ENCODE assay signal across 8 cellular contexts in the genomic region with DNA sequence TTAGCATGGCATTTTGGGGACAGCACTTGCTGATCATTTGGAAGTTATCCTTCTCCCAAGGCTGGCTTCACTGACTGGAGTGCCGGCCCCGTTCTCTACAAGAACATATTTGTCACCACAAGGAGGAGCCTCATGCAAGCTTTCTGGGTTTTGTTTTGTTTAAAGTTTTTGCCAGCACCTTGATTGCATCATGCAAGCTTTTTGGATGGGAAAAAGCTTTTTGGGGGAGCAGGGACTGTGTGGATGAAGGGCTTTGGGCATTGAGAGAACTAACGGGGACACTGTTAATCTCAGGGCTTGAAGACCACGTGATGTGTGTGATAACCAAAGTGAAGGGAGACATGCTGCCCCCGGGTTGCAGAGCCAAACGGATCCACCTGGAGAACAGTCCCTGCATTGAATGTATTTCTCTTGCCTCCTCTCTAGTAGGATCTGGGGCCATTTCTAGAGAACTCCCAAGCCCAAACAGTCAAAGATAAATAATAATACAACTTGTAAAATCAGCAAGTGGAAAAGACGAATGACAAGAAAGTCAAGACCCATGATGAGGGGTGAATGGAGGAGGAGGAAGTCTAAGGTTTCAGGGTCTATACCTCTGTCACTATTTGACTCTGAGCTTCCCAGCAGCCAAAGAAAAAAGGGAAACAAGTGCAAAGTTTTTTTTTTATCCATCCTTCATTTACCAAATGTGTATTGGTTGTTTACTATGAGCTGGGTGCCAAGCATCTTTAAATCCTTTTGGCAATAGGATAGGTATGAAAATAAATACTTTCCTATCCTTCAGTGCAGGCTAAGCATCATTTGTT. TPM values are rescaled to one million over a fixed set of nuclear protein-coding genes. Genes with fewer than 3 reads are reported as not detected.
A peak's percentile ranks its signal among the peaks of the same experiment; 100 is the strongest.
DNase-seq lines count a peak whose midpoint lies in the region; ATAC-seq and TF ChIP-seq lines count a peak whose summit lies in the region.

No MANE protein-coding gene starts in this region.

- POLR2A ChIA-PET in SK-N-SH (lab: Yijun Ruan, JAX), result no interaction called here

- H3K27ac ChIP-seq in BLaER1 (peak overlapping the region; percentile 10; the same call in 1 of the 2 replicates), GM23338 (ENCODE audit: low read depth) (peak overlapping the region; percentile 32), SK-N-SH (ENCODE audit: low read depth in 2 of 2, low read length in 1 of 2) (no peak overlapping the region), transverse colon (no peak overlapping the region)

- H3K36me3 Mint-ChIP-seq in GM23338 (ENCODE audit: low read depth), result peaks cover 4% of the 10 kb centered on the region; the same call in 2 of the 3 replicates

- no peak overlapping the region for H3K9ac ChIP-seq in BLaER1
- no peak overlapping the region for H3K9ac ChIP-seq in SK-N-SH

- H4K20me1 ChIP-seq in BLaER1 (no peaks in the 10 kb centered on the region), GM23338 (replicated peaks; ENCODE audit: insufficient read depth) (no peaks in the 10 kb centered on the region), SK-N-SH (ENCODE audit: insufficient read depth) (no peaks in the 10 kb centered on the region)

- TF ChIP-seq POLR2A in transverse colon (IDR thresholded peaks at IDR 0.05), result no peak

- H3K79me2 ChIP-seq in GM23338 (replicated peaks; ENCODE audit: insufficient read depth), result no peaks in the 10 kb centered on the region
- H3K79me2 ChIP-seq in SK-N-SH (ENCODE audit: insufficient read depth), result no peaks in the 10 kb centered on the region

- intact Hi-C loops in transverse colon (cut with DNase I; ENCODE audit: low total_unique reads), result no loop called here

- peak overlapping the region; percentile 97 for H3K27ac Mint-ChIP-seq in GM23338

- TF ChIP-seq RAD21 in SK-N-SH (IDR thresholded peaks at IDR 0.05; ENCODE audit: low read length), result peak; percentile 72

- H3K27me3 Mint-ChIP-seq in GM23338 (ENCODE audit: insufficient read depth, low read depth, poor library complexity), result peaks cover 19% of the 10 kb centered on the region

- peaks cover 5% of the 10 kb centered on the region; the same call in 2 of the 3 replicates for H3K9me3 Mint-ChIP-seq in GM23338

- peak overlapping the region; percentile 5; the same call in 1 of the 2 replicates for H3K4me2 ChIP-seq in BLaER1
- H3K4me2 ChIP-seq in GM23338, result no peak overlapping the region
- no peak overlapping the region for H3K4me2 ChIP-seq in SK-N-SH

- CTCF ChIA-PET in SK-N-SH (lab: Yijun Ruan, JAX), result interaction anchor here (0.6 to 2.8 kb wide), 22 partner anchors 10 to 473 kb away, joined by 3 to 12 read pairs (median 3); partner anchors contain the start of genes PMM2 and TMEM186

- H3K4me1 Mint-ChIP-seq in GM23338, result peaks cover 43% of the 10 kb centered on the region

- no peak for TF ChIP-seq EP300 in SK-N-SH (IDR thresholded peaks at IDR 0.05; ENCODE audit: borderline replicate concordance in 1 of 2, low read depth in 1 of 2, low read length in 1 of 2)
- no peak for TF ChIP-seq EP300 in transverse colon (IDR thresholded peaks at IDR 0.05; ENCODE audit: low read depth)

- in situ Hi-C loops in transverse colon (cut with MboI; ENCODE audit: low pct_ligation_motif_present in 1 of 4, low pct_unique_long_range_greater_than_20kb in 1 of 4, low sequenced_read_pairs in 3 of 4), result loop anchor here (5.0 to 25.0 kb wide), 4 partner anchors 79 to 439 kb away; partner anchors contain the start of genes PMM2 (in 2 of the 4) and TMEM186 (in 2 of the 4)

- H3K9me3 ChIP-seq in BLaER1 (no peaks in the 10 kb centered on the region), SK-N-SH (no peaks in the 10 kb centered on the region), transverse colon (no peaks in the 10 kb centered on the region)

- ATAC-seq in GM23338, result peak; percentile 42
- ATAC-seq in GM21381 (IDR thresholded peaks at IDR 0.05; ENCODE audit: unreplicated experiment), result no peak

- peak; percentile 92 for DNase-seq in GM23338 (ENCODE audit: low spot score)
- peak; percentile 50 for DNase-seq in SK-N-SH
- peak; percentile 28 to 69 for DNase-seq in foreskin fibroblast
- DNase-seq in transverse colon, result no peak
- no peak for DNase-seq in midbrain (lab: John Stamatoyannopoulos, UW)
- DNase-seq in cerebellar nuclear complex (lab: John Stamatoyannopoulos, UW), result no peak

- H3K4me3 ChIP-seq in BLaER1 (no peak overlapping the region), GM23338 (no peak overlapping the region), SK-N-SH (ENCODE audit: low read depth in 2 of 2, low read length in 1 of 2) (no peak overlapping the region; a peak in 1 of 4 replicates), foreskin fibroblast (ENCODE audit: low read depth in 1 of 2, low read length in 2 of 2) (no peak overlapping the region), transverse colon (no peak overlapping the region)

- H3K36me3 ChIP-seq in BLaER1, result no peaks in the 10 kb centered on the region
- no peaks in the 10 kb centered on the region for H3K36me3 ChIP-seq in GM23338 (ENCODE audit: insufficient read depth)
- H3K36me3 ChIP-seq in SK-N-SH (replicated peaks in 1 of 2; ENCODE audit: control insufficient read depth in 1 of 2, insufficient read depth in 2 of 2, low read length in 1 of 2), result no peaks in the 10 kb centered on the region
- no peaks in the 10 kb centered on the region for H3K36me3 ChIP-seq in transverse colon

- 38% methylated on average over 7 of the region's 7 CpGs for WGBS in SK-N-SH (ENCODE audit: low lambda C conversion rate)
- WGBS in transverse colon (ENCODE audit: low coverage in 1 of 2), 2 donors, result 45% methylated on average over 3 to 7 of the region's 7 CpGs

- no peak overlapping the region; the same call in 2 of the 3 replicates for H3K4me3 Mint-ChIP-seq in GM23338

- H3K4me1 ChIP-seq in BLaER1 (peaks cover 61% of the 10 kb centered on the region), GM23338 (ENCODE audit: insufficient read depth) (peaks cover 28% of the 10 kb centered on the region), SK-N-SH (ENCODE audit: control insufficient read depth in 1 of 2, insufficient read depth in 2 of 2, low read depth in 1 of 2, low read length in 1 of 2) (peaks cover 0 to 15% of the 10 kb centered on the region in 2 experiments; a peak in 2 of 4 replicates), transverse colon (no peaks in the 10 kb centered on the region)

- peaks cover 4% of the 10 kb centered on the region for H3K9me2 ChIP-seq in GM23338 (ENCODE audit: insufficient read depth)
- H3K9me2 ChIP-seq in SK-N-SH, result no peaks in the 10 kb centered on the region

- no peaks in the 10 kb centered on the region for H3K27me3 ChIP-seq in BLaER1
- H3K27me3 ChIP-seq in GM23338 (ENCODE audit: insufficient read depth), result peaks cover 3% of the 10 kb centered on the region; the same call in 1 of the 2 replicates
- peaks cover 6% of the 10 kb centered on the region; the same call in 1 of the 2 replicates for H3K27me3 ChIP-seq in SK-N-SH (ENCODE audit: insufficient read depth)
- peaks cover 14% of the 10 kb centered on the region for H3K27me3 ChIP-seq in transverse colon

- H2AFZ ChIP-seq in GM23338 (peak overlapping the region; percentile 1), SK-N-SH (ENCODE audit: low read depth) (no peak overlapping the region)

- H3F3A ChIP-seq in GM23338 (replicated peaks; ENCODE audit: low read depth) (no peaks in the 10 kb centered on the region; the same call in 1 of the 2 replicates), SK-N-SH (replicated peaks; ENCODE audit: insufficient read depth) (no peaks in the 10 kb centered on the region)

- peak; percentile 79 to 80 for TF ChIP-seq CTCF in GM23338 (conservative IDR thresholded peaks at IDR 0.05; ENCODE audit: low read depth in 2 of 2)
- TF ChIP-seq CTCF in SK-N-SH (IDR thresholded peaks at IDR 0.05), result peak; percentile 57
- peak; percentile 57 for TF ChIP-seq CTCF in foreskin fibroblast (IDR thresholded peaks at IDR 0.05; ENCODE audit: low read depth, low read length)
- peak; percentile 20 to 39 (median 34) for TF ChIP-seq CTCF in transverse colon (IDR thresholded peaks at IDR 0.05)

TF ChIP-seq in GM23338, 12 proteins besides CTCF, POLR2A, EP300 and RAD21 (continues in another document):
- TF ChIP-seq JUNB (IDR thresholded peaks at IDR 0.05; ENCODE audit: unreplicated experiment), result no peak

TF ChIP-seq in SK-N-SH, 30 proteins besides CTCF, POLR2A, EP300 and RAD21 (continues in another document):
- TF ChIP-seq NRF1 (IDR thresholded peaks at IDR 0.05; ENCODE audit: low read depth, low read length), result no peak
- peak; percentile 39; the same call in 1 of the 2 replicates for TF ChIP-seq SMC3 (IDR thresholded peaks at IDR 0.05; ENCODE audit: low read depth, low read length)
- TF ChIP-seq, protein P1, sequence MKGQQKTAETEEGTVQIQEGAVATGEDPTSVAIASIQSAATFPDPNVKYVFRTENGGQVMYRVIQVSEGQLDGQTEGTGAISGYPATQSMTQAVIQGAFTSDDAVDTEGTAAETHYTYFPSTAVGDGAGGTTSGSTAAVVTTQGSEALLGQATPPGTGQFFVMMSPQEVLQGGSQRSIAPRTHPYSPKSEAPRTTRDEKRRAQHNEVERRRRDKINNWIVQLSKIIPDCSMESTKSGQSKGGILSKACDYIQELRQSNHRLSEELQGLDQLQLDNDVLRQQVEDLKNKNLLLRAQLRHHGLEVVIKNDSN (IDR thresholded peaks at IDR 0.05; ENCODE audit: borderline replicate concordance, low read depth), result peak; percentile 18; the same call in 1 of the 2 replicates
- TF ChIP-seq TAF1 (IDR thresholded peaks at IDR 0.05; ENCODE audit: borderline replicate concordance, low read depth, low read length), result no peak
- no peak for TF ChIP-seq RCOR1 (IDR thresholded peaks at IDR 0.05; ENCODE audit: low read length)
- no peak for TF ChIP-seq FOXJ3 (CRISPR knock-in tag; IDR thresholded peaks at IDR 0.05)

RNA-seq across cellular contexts. Expression of gene TMEM114, which starts 17.2 kb away (rescaled TPM):
- total RNA-seq in GM23338 (2014; rRNA removed; shearing (Covaris generic)), result 0.52 TPM in 1 of 2 replicates, not detected in the other
- polyA plus RNA-seq in GM23338 (2016; fragmentation: Nextera tagmentation; extraction: Ambion mirVana) (0.47 and 0.77 TPM in 2 replicates), SK-N-SH (2012; rRNA removed) (not detected in 2 replicates)
- polyA plus RNA-seq in SK-N-SH (2012; cell fraction: cytosol; rRNA removed), result not detected in 2 replicates
- not detected in 2 replicates for polyA plus RNA-seq in SK-N-SH (2012; cell fraction: nucleus; rRNA removed)
- not detected for total RNA-seq in transverse colon

RNA-seq across cellular contexts. Expression of gene METTL22, which starts 48.4 kb away (rescaled TPM):
- total RNA-seq in GM23338 (2014; rRNA removed; shearing (Covaris generic)), result 44.6 and 51.8 TPM in 2 replicates
- polyA plus RNA-seq in GM23338 (2016; fragmentation: Nextera tagmentation; extraction: Ambion mirVana), result 44.8 and 51.4 TPM in 2 replicates
- 38.3 and 45.3 TPM in 2 replicates for polyA plus RNA-seq in SK-N-SH (2012; rRNA removed)
- 24.4 and 25.9 TPM in 2 replicates for polyA plus RNA-seq in SK-N-SH (2012; cell fraction: cytosol; rRNA removed)
- 116 and 138 TPM in 2 replicates for polyA plus RNA-seq in SK-N-SH (2012; cell fraction: nucleus; rRNA removed)
- 10 to 100 TPM; 30.0 to 71.0 (median 53.9) TPM for total RNA-seq in transverse colon

Comparison
In these comparisons a context has a peak if more than half of its experiments do, and no peak if none do; other contexts are left out.
1. H3K27ac ChIP-seq: peak in BLaER1 (single experiment) and GM23338 (single experiment); none in SK-N-SH (0 of 2) and transverse colon (0 of 4).
2. DNase-seq: peak in GM23338 (single experiment), SK-N-SH (single experiment) and foreskin fibroblast (2 of 2); none in transverse colon (single experiment), midbrain (single experiment) and cerebellar nuclear complex (0 of 2).
3. Peak in every context shown above with its lines, with median percentiles within 50 percentile points of each other: CTCF ChIP-seq.